In the genomic region with DNA sequence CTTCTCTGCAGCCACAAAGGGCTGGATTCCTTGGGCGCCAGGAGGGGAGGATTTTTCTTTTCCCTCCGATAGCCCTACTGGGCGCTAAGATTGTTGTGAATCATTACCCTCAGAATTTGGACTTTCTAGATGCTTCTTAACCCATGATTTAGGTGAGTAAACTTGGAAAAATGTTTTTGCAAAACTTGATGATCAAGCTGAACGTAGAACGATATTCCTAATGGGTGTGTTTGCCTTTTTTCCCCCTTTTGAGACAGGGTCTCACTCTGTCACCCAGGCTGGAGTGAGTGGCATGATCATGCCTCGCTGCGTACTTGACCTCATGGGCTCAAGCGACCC, we compare ENCODE assay signal across 14 cellular contexts. TPM values are rescaled to one million over a fixed set of nuclear protein-coding genes. Genes with fewer than 3 reads are reported as not detected.
DNase-seq lines count a peak whose midpoint lies in the region; ATAC-seq and TF ChIP-seq lines count a peak whose summit lies in the region.
"Had no signal": no experiment of that assay in that cellular context is flagged by ENCODE, and none has a peak within 500 bp of the region (broad histone marks: within the 10 kb centered on the region; RNA-seq: fewer than 3 reads in every experiment).

No MANE protein-coding gene starts in this region.

- no peaks in the 10 kb centered on the region for H3K9me3 Mint-ChIP-seq in activated naive CD4-positive, alpha-beta T cell treated with anti-CD3 and anti-CD28 coated beads, Interleukin-2, amount 10 ng/mL, durations not matched to agents 7 days and 5 days
- H3K9me3 Mint-ChIP-seq: immature natural killer cell; memory B cell; stimulated activated naive CD8-positive, alpha-beta T cell treated with anti-CD3 and anti-CD28 coated beads, Interleukin-15, amount 100 ng/mL, for 72 hours had no signal

- peaks cover 53% of the 10 kb centered on the region for H3K4me1 Mint-ChIP-seq in activated naive CD4-positive, alpha-beta T cell treated with anti-CD3 and anti-CD28 coated beads, Interleukin-2, amount 10 ng/mL, durations not matched to agents 7 days and 5 days
- H3K4me1 Mint-ChIP-seq: memory B cell had no signal

- no peak overlapping the region for H3K4me3 Mint-ChIP-seq in activated naive CD4-positive, alpha-beta T cell treated with anti-CD3 and anti-CD28 coated beads, Interleukin-2, amount 10 ng/mL, durations not matched to agents 7 days and 5 days
- H3K4me3 Mint-ChIP-seq: immature natural killer cell; memory B cell; stimulated activated naive CD8-positive, alpha-beta T cell treated with anti-CD3 and anti-CD28 coated beads, Interleukin-15, amount 100 ng/mL, for 72 hours had no signal

- H3K36me3 ChIP-seq in left lung = peaks cover 0 to 86% of the 10 kb centered on the region in 2 donors
- peaks cover 0 to 70% (median 56%) of the 10 kb centered on the region in 5 donors for H3K36me3 ChIP-seq in subcutaneous abdominal adipose tissue (ENCODE audit: control insufficient read depth in 5 of 5, insufficient read depth in 5 of 5, low read length in 5 of 5)
- H3K36me3 ChIP-seq in ovary = no peaks in the 10 kb centered on the region

- H3K4me3 ChIP-seq in left lung (no peak overlapping the region), subcutaneous abdominal adipose tissue (ENCODE audit: low read depth in 1 of 5, low read length in 5 of 5) (no peak overlapping the region), ovary (no peak overlapping the region)
- H3K4me3 ChIP-seq: HAP-1, right atrium auricular region had no signal

- ATAC-seq in left lung (no peak), HG03097 (IDR thresholded peaks at IDR 0.05; ENCODE audit: low FRiP score, unreplicated experiment) (no peak)

- TF ChIP-seq EP300 in ovary (IDR thresholded peaks at IDR 0.05) = no peak

- intact Hi-C loops in left lung (cut with DNase I) = loop anchor here in 1 of 2 donors (5.0 to 10.0 kb wide), 2 partner anchors 60 to 167 kb away; partner anchors contain the start of gene SOCS3
- intact Hi-C loops in ovary (cut with DNase I) = loop anchor here (1.0 to 10.0 kb wide), 8 partner anchors 60 to 307 kb away; partner anchors contain the start of gene SOCS3 (in 2 of the 4)

- POLR2A ChIA-PET in RWPE1 (lab: Yijun Ruan, JAX; ENCODE audit: low non-redundant PET) = no interaction called here

- DNase-seq in activated naive CD4-positive, alpha-beta T cell treated with anti-CD3 and anti-CD28 coated beads, Interleukin-2, amount 10 ng/mL, durations not matched to agents 7 days and 5 days = no peak
- DNase-seq in activated naive CD4-positive, alpha-beta T cell treated with anti-CD3 and anti-CD28 coated beads, Interleukin-2, amount 50 U/mL, for 16 hours = no peak
- no peak for DNase-seq in RWPE1 (ENCODE audit: low spot score)
- DNase-seq in left lung = no peak
- DNase-seq in medulla oblongata (ENCODE audit: extremely low spot score) = no peak
- DNase-seq in ovary = no peak
- DNase-seq: SIG-M5 had no signal

- H3K27me3 Mint-ChIP-seq in activated naive CD4-positive, alpha-beta T cell treated with anti-CD3 and anti-CD28 coated beads, Interleukin-2, amount 10 ng/mL, durations not matched to agents 7 days and 5 days = no peaks in the 10 kb centered on the region
- H3K27me3 Mint-ChIP-seq: memory B cell; stimulated activated naive CD8-positive, alpha-beta T cell treated with anti-CD3 and anti-CD28 coated beads, Interleukin-15, amount 100 ng/mL, for 72 hours had no signal

- H3K27ac ChIP-seq in RWPE1 = peak overlapping the region; percentile 31; the same call in 1 of the 2 replicates
- H3K27ac ChIP-seq in left lung = no peak overlapping the region
- peak overlapping the region; percentile 80 for H3K27ac ChIP-seq in subcutaneous abdominal adipose tissue (ENCODE audit: low read depth, low read length)
- H3K27ac ChIP-seq in ovary = no peak overlapping the region
- H3K27ac ChIP-seq: right atrium auricular region had no signal

- no peak for TF ChIP-seq POLR2A in ovary (IDR thresholded peaks at IDR 0.05)

- peak; percentile 5 for TF ChIP-seq CTCF in RWPE1 (conservative IDR thresholded peaks at IDR 0.05; ENCODE audit: low read depth)
- peak; percentile 10 to 29 for TF ChIP-seq CTCF in left lung (IDR thresholded peaks at IDR 0.05)
- no peak for TF ChIP-seq CTCF in ovary (IDR thresholded peaks at IDR 0.05)

- H3K4me1 ChIP-seq in left lung = peaks cover 11 to 91% of the 10 kb centered on the region in 2 donors
- peaks cover 7 to 64% (median 58%) of the 10 kb centered on the region in 5 donors for H3K4me1 ChIP-seq in subcutaneous abdominal adipose tissue (ENCODE audit: control insufficient read depth in 5 of 5, insufficient read depth in 5 of 5, low read length in 5 of 5)
- no peaks in the 10 kb centered on the region for H3K4me1 ChIP-seq in ovary (ENCODE audit: insufficient read depth)
- H3K4me1 ChIP-seq: HAP-1 had no signal

- 69 to 75% (median 73%) methylated on average over 8 of the region's 8 CpGs for WGBS in ovary, 3 donors

- H3K36me3 Mint-ChIP-seq in activated naive CD4-positive, alpha-beta T cell treated with anti-CD3 and anti-CD28 coated beads, Interleukin-2, amount 10 ng/mL, durations not matched to agents 7 days and 5 days = peaks cover 54% of the 10 kb centered on the region

- H3K27me3 ChIP-seq in left lung = no peaks in the 10 kb centered on the region
- no peaks in the 10 kb centered on the region for H3K27me3 ChIP-seq in subcutaneous abdominal adipose tissue (ENCODE audit: control insufficient read depth in 5 of 5, insufficient read depth in 4 of 5, low read length in 5 of 5)
- H3K27me3 ChIP-seq in ovary = no peaks in the 10 kb centered on the region
- H3K27me3 ChIP-seq: right atrium auricular region had no signal

- no peaks in the 10 kb centered on the region for H3K9me3 ChIP-seq in left lung
- no peaks in the 10 kb centered on the region for H3K9me3 ChIP-seq in subcutaneous abdominal adipose tissue (ENCODE audit: control insufficient read depth in 5 of 5, low read length in 5 of 5)
- no peaks in the 10 kb centered on the region for H3K9me3 ChIP-seq in ovary
- H3K9me3 ChIP-seq: HAP-1, right atrium auricular region had no signal

- H3K9ac ChIP-seq in subcutaneous abdominal adipose tissue (ENCODE audit: low read length in 5 of 5) = no peak overlapping the region

- CTCF ChIA-PET in activated naive CD4-positive, alpha-beta T cell treated with anti-CD3 and anti-CD28 coated beads, Interleukin-2, amount 10 ng/mL, durations not matched to agents 7 days and 5 days (lab: Charles Lee) = interaction anchor here (0.6 to 7.3 kb wide), 21 partner anchors 11 to 571 kb away, joined by 3 to 84 read pairs (median 3); partner anchors contain the start of gene PGS1
- CTCF ChIA-PET in RWPE1 (lab: Yijun Ruan, JAX) = interaction anchor here (0.6 to 5.5 kb wide), 21 partner anchors 9 to 593 kb away, joined by 3 to 78 read pairs (median 5); partner anchors contain the start of genes SOCS3 and SYNGR2

- H3K27ac Mint-ChIP-seq in activated naive CD4-positive, alpha-beta T cell treated with anti-CD3 and anti-CD28 coated beads, Interleukin-2, amount 10 ng/mL, durations not matched to agents 7 days and 5 days = peak overlapping the region; percentile 67
- H3K27ac Mint-ChIP-seq: memory B cell had no signal

RNA-seq across cellular contexts. Expression of gene PGS1, which starts 43.8 kb away (rescaled TPM):
- 10 to 100 TPM; 63.4 to 83.6 TPM for total RNA-seq in left lung
- 10 to 100 TPM; 27.2 to 50.2 (median 37.6) TPM for total RNA-seq in ovary
- 10 to 100 TPM; 13.5 to 28.7 TPM for polyA plus RNA-seq in ovary

Comparison
In these comparisons a context has a peak if more than half of its experiments do, and no peak if none do; other contexts are left out.
1. H3K27ac ChIP-seq: peak in RWPE1 (single experiment) and subcutaneous abdominal adipose tissue (single experiment); none in left lung (0 of 2) and ovary (0 of 2).
2. CTCF ChIP-seq: peak in RWPE1 (single experiment) and left lung (2 of 2); none in ovary (0 of 3).